ENCODE assay signal across 8 cellular contexts in the genomic region with DNA sequence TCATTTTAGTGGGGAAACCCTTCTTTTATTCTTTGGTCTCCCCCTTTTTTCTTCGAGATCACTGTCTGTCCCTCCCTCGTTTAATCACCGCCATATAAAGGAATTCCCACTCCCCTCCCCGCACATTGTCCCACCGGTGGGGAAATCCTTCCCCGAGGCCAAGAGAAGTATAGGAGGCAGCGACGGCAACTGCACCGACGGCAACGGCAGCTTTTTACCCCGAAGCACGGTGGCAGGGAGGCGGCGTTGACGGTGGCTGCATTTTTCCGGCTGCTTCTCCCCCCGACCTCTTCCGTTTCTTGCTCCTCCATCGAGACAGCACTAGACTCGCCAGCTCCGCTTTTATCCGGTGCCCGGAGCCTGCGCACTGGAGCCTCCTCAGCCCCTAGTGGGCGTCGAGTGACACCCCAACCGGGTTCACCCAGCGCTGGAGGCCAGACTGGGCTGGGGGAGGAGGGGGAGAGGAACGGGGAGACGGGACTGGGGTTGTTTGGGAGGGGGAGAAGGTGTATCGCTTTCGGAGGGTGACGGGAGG. TPM values are rescaled to one million over a fixed set of nuclear protein-coding genes. Genes with fewer than 3 reads are reported as not detected.
DNase-seq lines count a peak whose midpoint lies in the region; ATAC-seq lines count a peak whose summit lies in the region.

No MANE protein-coding gene starts in this region.

- peak; percentile 39 for ATAC-seq in GM19351 (IDR thresholded peaks at IDR 0.05; ENCODE audit: unreplicated experiment)
- peak; percentile 23 for ATAC-seq in HG03565 (IDR thresholded peaks at IDR 0.05; ENCODE audit: unreplicated experiment)

- peak overlapping the region; percentile 100 for H3K27ac ChIP-seq in ectodermal cell (ENCODE audit: insufficient read depth, low read depth, low read length, poor library complexity, severe bottlenecking)

- CTCF ChIA-PET in activated CD4-positive, alpha-beta memory T cell treated with anti-CD3 and anti-CD28 coated beads, Interleukin-2, amount 10 ng/mL, durations not matched to agents 7 days and 5 days (lab: Charles Lee), result interaction anchor here (0.9 to 5.9 kb wide), 4 partner anchors 10 to 71 kb away, joined by 3 to 106 read pairs (median 4); no protein-coding TSS in a partner anchor

- H3K4me3 Mint-ChIP-seq in activated CD4-positive, alpha-beta memory T cell treated with anti-CD3 and anti-CD28 coated beads, Interleukin-2, amount 10 ng/mL, durations not matched to agents 7 days and 5 days, result peak overlapping the region; percentile 97

- no peaks in the 10 kb centered on the region for H3K27me3 Mint-ChIP-seq in activated CD4-positive, alpha-beta memory T cell treated with anti-CD3 and anti-CD28 coated beads, Interleukin-2, amount 10 ng/mL, durations not matched to agents 7 days and 5 days

- H3K9me3 Mint-ChIP-seq in activated CD4-positive, alpha-beta memory T cell treated with anti-CD3 and anti-CD28 coated beads, Interleukin-2, amount 10 ng/mL, durations not matched to agents 7 days and 5 days, result no peaks in the 10 kb centered on the region

- H3K36me3 ChIP-seq in ectodermal cell (ENCODE audit: control insufficient read depth, insufficient read depth, low read length), result no peaks in the 10 kb centered on the region

- WGBS in ectodermal cell, 2 experiments, result 0% methylated on average over 34 of the region's 34 CpGs

- peak overlapping the region; percentile 94 for H3K4me3 ChIP-seq in ectodermal cell (ENCODE audit: insufficient read depth, low read depth, low read length)

- H3K27ac Mint-ChIP-seq in activated CD4-positive, alpha-beta memory T cell treated with anti-CD3 and anti-CD28 coated beads, Interleukin-2, amount 10 ng/mL, durations not matched to agents 7 days and 5 days, result peak overlapping the region; percentile 100

- peak; percentile 98 for DNase-seq in CD1c-positive myeloid dendritic cell (ENCODE audit: extremely low spot score)
- DNase-seq in NCI-H774 (lab: John Stamatoyannopoulos, UW), result peak; percentile 83
- DNase-seq in activated CD4-positive, alpha-beta memory T cell treated with anti-CD3 and anti-CD28 coated beads, Interleukin-2, amount 10 ng/mL, durations not matched to agents 7 days and 5 days, result peak; percentile 95
- DNase-seq in lung microvascular endothelial cell (ENCODE audit: low read depth in 2 of 2), result peak; percentile 95 to 96
- peak; percentile 85 to 92 (median 90) for DNase-seq in stimulated activated CD4-positive, alpha-beta T cell treated with anti-CD3 and anti-CD28 coated beads, TNF-alpha, amount 100 ng/mL, for 4 hours (ENCODE audit: low read depth in 3 of 3)

- peaks cover 12% of the 10 kb centered on the region for H3K4me1 ChIP-seq in ectodermal cell (ENCODE audit: control insufficient read depth, insufficient read depth, low read length)

- peaks cover 84% of the 10 kb centered on the region for H3K36me3 Mint-ChIP-seq in activated CD4-positive, alpha-beta memory T cell treated with anti-CD3 and anti-CD28 coated beads, Interleukin-2, amount 10 ng/mL, durations not matched to agents 7 days and 5 days (ENCODE audit: low read depth)

- no peaks in the 10 kb centered on the region for H3K27me3 ChIP-seq in ectodermal cell (ENCODE audit: control insufficient read depth, insufficient read depth, low read length, poor library complexity, severe bottlenecking)

- no peaks in the 10 kb centered on the region for H3K9me3 ChIP-seq in ectodermal cell (ENCODE audit: control insufficient read depth, low read length)

- POLR2A ChIA-PET in activated CD4-positive, alpha-beta memory T cell treated with anti-CD3 and anti-CD28 coated beads, Interleukin-2, amount 10 ng/mL, durations not matched to agents 7 days and 5 days (lab: Charles Lee), result interaction anchor here (0.7 to 19.3 kb wide), 30 partner anchors 9 to 1753 kb away, joined by 3 to 822 read pairs (median 4); partner anchors contain the start of genes PSMC2, RINT1 and SRPK2

- peaks cover 33% of the 10 kb centered on the region for H3K4me1 Mint-ChIP-seq in activated CD4-positive, alpha-beta memory T cell treated with anti-CD3 and anti-CD28 coated beads, Interleukin-2, amount 10 ng/mL, durations not matched to agents 7 days and 5 days

RNA-seq across cellular contexts. Expression of gene KMT2E, which starts 0.7 kb away (rescaled TPM):
- 100 to 1,000 TPM; 122 to 128 TPM for total RNA-seq in activated CD4-positive, alpha-beta memory T cell treated with anti-CD3 and anti-CD28 coated beads, Interleukin-2, amount 10 ng/mL, durations not matched to agents 7 days and 5 days
- 68.0 TPM for polyA plus RNA-seq in ectodermal cell (2013, experiment 1 of 4)
- polyA plus RNA-seq in ectodermal cell (2013, experiment 2 of 4), result 68.0 TPM
- 52.9 TPM for polyA plus RNA-seq in ectodermal cell (2013, experiment 3 of 4)
- 64.7 TPM for polyA plus RNA-seq in ectodermal cell (2013, experiment 4 of 4)
- 90.4 and 146 TPM in 2 replicates for total RNA-seq in lung microvascular endothelial cell

Comparison
In these comparisons a context has a peak if more than half of its experiments do, and no peak if none do; other contexts are left out.
1. Peak in every context shown above with its lines: DNase-seq, ATAC-seq, H3K4me3 ChIP-seq and H3K27ac ChIP-seq.